27 cellular contexts compared by ENCODE assay signal in genomic region chr4:77805802-77806201, GRCh38. TPM values are rescaled to one million over a fixed set of nuclear protein-coding genes. Genes with fewer than 3 reads are reported as not detected.
DNase-seq lines count a peak whose midpoint lies in the region; ATAC-seq and TF ChIP-seq lines count a peak whose summit lies in the region.
"Had no signal": no experiment of that assay in that cellular context is flagged by ENCODE, and none has a peak within 500 bp of the region (broad histone marks: within the 10 kb centered on the region; RNA-seq: fewer than 3 reads in every experiment).

No MANE protein-coding gene starts in this region.

- no peaks in the 10 kb centered on the region for H3K9me3 Mint-ChIP-seq in activated naive CD4-positive, alpha-beta T cell treated with anti-CD3 and anti-CD28 coated beads, Interleukin-2, amount 50 U/mL, for 24 hours
- H3K9me3 Mint-ChIP-seq in activated naive CD4-positive, alpha-beta T cell treated with anti-CD3 and anti-CD28 coated beads, Interleukin-2, amount 50 U/mL, for 72 hours = no peaks in the 10 kb centered on the region
- H3K9me3 Mint-ChIP-seq in T-cell = no peaks in the 10 kb centered on the region
- H3K9me3 Mint-ChIP-seq: activated T-helper 2 cell treated with anti-CD3 and anti-CD28 coated beads, Interferon-gamma antibody, Interleukin-2, Interleukin-4, amounts not matched to agents 10 μg/mL and 5 μg/mL and 100 μg/mL, durations not matched to agents 14 hours and 24 hours and 36 hours; CD14-positive monocyte; stimulated activated memory B cell treated with anti-CD40 and anti-IgM and Interleukin-4, amounts not matched to agents 10 μg/mL and 1 μg/mL and 100 μg/mL, for 72 hours had no signal

- no peaks in the 10 kb centered on the region for H3K27me3 Mint-ChIP-seq in activated naive CD4-positive, alpha-beta T cell treated with anti-CD3 and anti-CD28 coated beads, Interleukin-2, amount 50 U/mL, for 24 hours
- no peaks in the 10 kb centered on the region for H3K27me3 Mint-ChIP-seq in T-cell
- H3K27me3 Mint-ChIP-seq: stimulated activated memory B cell treated with anti-CD40 and anti-IgM and Interleukin-4, amounts not matched to agents 10 μg/mL and 1 μg/mL and 100 μg/mL, for 72 hours had no signal

- H3K4me1 ChIP-seq in right atrium auricular region (peaks cover 0 to 21% of the 10 kb centered on the region in 2 donors), ovary (ENCODE audit: insufficient read depth) (peaks cover 4% of the 10 kb centered on the region)
- H3K4me1 ChIP-seq: foreskin keratinocyte had no signal

- H3K27me3 ChIP-seq in right atrium auricular region (no peaks in the 10 kb centered on the region), ovary (no peaks in the 10 kb centered on the region)
- H3K27me3 ChIP-seq: breast epithelium, colonic mucosa, foreskin keratinocyte, left lung, MG63, spleen had no signal

- POLR2A ChIA-PET in T-cell (lab: Charles Lee) = interaction anchor here (0.7 to 4.5 kb wide), 3 partner anchors 12 to 103 kb away, joined by 3 to 38 read pairs (median 3); partner anchors contain the start of gene CNOT6L (in 1 of the 2)

- WGBS in ovary, 3 donors = 92 to 95% (median 93%) methylated on average over 7 of the region's 7 CpGs

- H3K9me3 ChIP-seq in right atrium auricular region (no peaks in the 10 kb centered on the region), ovary (no peaks in the 10 kb centered on the region)
- H3K9me3 ChIP-seq: breast epithelium, colonic mucosa, left lung, MG63, spleen had no signal

- H3K4me3 Mint-ChIP-seq in activated naive CD4-positive, alpha-beta T cell treated with anti-CD3 and anti-CD28 coated beads, Interleukin-2, amount 50 U/mL, for 24 hours = peak overlapping the region; percentile 15
- H3K4me3 Mint-ChIP-seq in T-cell = peak overlapping the region in 2 of 3 donors; percentile 18 to 28
- H3K4me3 Mint-ChIP-seq: CD14-positive monocyte; stimulated activated memory B cell treated with anti-CD40 and anti-IgM and Interleukin-4, amounts not matched to agents 10 μg/mL and 1 μg/mL and 100 μg/mL, for 72 hours had no signal

- H3K36me3 Mint-ChIP-seq in activated naive CD4-positive, alpha-beta T cell treated with anti-CD3 and anti-CD28 coated beads, Interleukin-2, amount 50 U/mL, for 24 hours = peaks cover 13% of the 10 kb centered on the region
- H3K36me3 Mint-ChIP-seq in activated naive CD4-positive, alpha-beta T cell treated with anti-CD3 and anti-CD28 coated beads, Interleukin-2, amount 50 U/mL, for 72 hours = peaks cover 0 to 11% of the 10 kb centered on the region in 2 donors
- peaks cover 16% of the 10 kb centered on the region for H3K36me3 Mint-ChIP-seq in T-cell

- TF ChIP-seq CTCF in right atrium auricular region (IDR thresholded peaks at IDR 0.05) (no peak), ovary (IDR thresholded peaks at IDR 0.05) (no peak)

- DNase-seq in activated naive CD4-positive, alpha-beta T cell treated with anti-CD3 and anti-CD28 coated beads, Interleukin-2, amount 50 U/mL, for 72 hours (ENCODE audit: low spot score in 2 of 2) = no peak
- DNase-seq in T-cell = no peak
- DNase-seq in kidney tubule cell (ENCODE audit: low spot score) = peak; percentile 43
- DNase-seq in right atrium auricular region (ENCODE audit: low spot score) = no peak
- no peak for DNase-seq in ovary
- DNase-seq: amniotic stem cell; colonic mucosa; DMS 273 treated with DMSO at 0.1 percent for 48 hours; effector memory CD4-positive, alpha-beta T cell; foreskin keratinocyte; left lung; MG63; NCI-H1436 treated with DMSO at 0.1 percent for 48 hours; NCI-H446 treated with DMSO at 0.1 percent for 48 hours; OCI-M1; right cardiac atrium; spleen; stimulated activated CD4-positive, alpha-beta T cell treated with anti-CD3 and anti-CD28 coated beads, Interleukin-2, amount 100 ng/mL, for 48 hours; T1000 had no signal

- H3K36me3 ChIP-seq in right atrium auricular region = no peaks in the 10 kb centered on the region
- no peaks in the 10 kb centered on the region for H3K36me3 ChIP-seq in ovary
- H3K36me3 ChIP-seq: breast epithelium, colonic mucosa, left lung, MG63 had no signal

- H3K27ac Mint-ChIP-seq in activated naive CD4-positive, alpha-beta T cell treated with anti-CD3 and anti-CD28 coated beads, Interleukin-2, amount 50 U/mL, for 24 hours = peak overlapping the region; percentile 90
- H3K27ac Mint-ChIP-seq in activated naive CD4-positive, alpha-beta T cell treated with anti-CD3 and anti-CD28 coated beads, Interleukin-2, amount 50 U/mL, for 72 hours = no peak overlapping the region
- peak overlapping the region; percentile 78 to 83 for H3K27ac Mint-ChIP-seq in T-cell
- H3K27ac Mint-ChIP-seq: activated T-helper 2 cell treated with anti-CD3 and anti-CD28 coated beads, Interferon-gamma antibody, Interleukin-2, Interleukin-4, amounts not matched to agents 10 μg/mL and 5 μg/mL and 100 μg/mL, durations not matched to agents 14 hours and 24 hours and 36 hours; stimulated activated memory B cell treated with anti-CD40 and anti-IgM and Interleukin-4, amounts not matched to agents 10 μg/mL and 1 μg/mL and 100 μg/mL, for 72 hours had no signal

- CTCF ChIA-PET in T-cell (lab: Charles Lee) = no interaction called here

- H3K4me1 Mint-ChIP-seq in activated naive CD4-positive, alpha-beta T cell treated with anti-CD3 and anti-CD28 coated beads, Interleukin-2, amount 50 U/mL, for 24 hours = peaks cover 87% of the 10 kb centered on the region
- H3K4me1 Mint-ChIP-seq in T-cell = peaks cover 84 to 91% (median 90%) of the 10 kb centered on the region in 3 donors

- intact Hi-C loops in ovary (cut with DNase I) = no loop called here

- no peak for TF ChIP-seq EP300 in ovary (IDR thresholded peaks at IDR 0.05)

- ATAC-seq in activated naive CD4-positive, alpha-beta T cell treated with anti-CD3 and anti-CD28 coated beads, Interleukin-2, amount 50 U/mL, for 72 hours = no peak
- ATAC-seq in T-cell (replicated peaks in 1 of 4) = no peak
- ATAC-seq in GM19395 (IDR thresholded peaks at IDR 0.05; ENCODE audit: unreplicated experiment) = no peak
- ATAC-seq: foreskin keratinocyte; K562; left lung; right cardiac atrium; SK-N-SH treated with all-trans-retinoic acid at 6 μM for 48 hours; stimulated activated memory B cell treated with anti-CD40 and anti-IgM and Interleukin-4, amounts not matched to agents 10 μg/mL and 1 μg/mL and 100 μg/mL, for 72 hours had no signal

- H3K27ac ChIP-seq in right atrium auricular region (no peak overlapping the region), ovary (no peak overlapping the region)
- H3K27ac ChIP-seq: breast epithelium, colonic mucosa, foreskin keratinocyte, left lung, spleen had no signal

- TF ChIP-seq POLR2A in ovary (IDR thresholded peaks at IDR 0.05) = no peak

- H3K4me3 ChIP-seq in right atrium auricular region (no peak overlapping the region), ovary (no peak overlapping the region)
- H3K4me3 ChIP-seq: breast epithelium, colonic mucosa, K562, left lung, MG63, spleen had no signal

RNA-seq across cellular contexts. Expression of gene CNOT6L, which starts 13.4 kb away (rescaled TPM):
- 100 to 1,000 TPM; 105 to 114 TPM for total RNA-seq in activated naive CD4-positive, alpha-beta T cell treated with anti-CD3 and anti-CD28 coated beads, Interleukin-2, amount 50 U/mL, for 72 hours
- total RNA-seq in T-cell (100 to 1,000 TPM; 159 to 207 (median 170) TPM), right atrium auricular region (10 to 100 TPM; 11.4 to 14.3 TPM), ovary (10 to 100 TPM; 16.1 to 58.6 (median 48.6) TPM)
- 10 to 100 TPM in 1 of 2 donors, 1 to 10 TPM in 1; 7.7 to 20.0 TPM for polyA plus RNA-seq in ovary

RNA-seq across cellular contexts. Expression of gene MRPL1, which starts 56.8 kb away (rescaled TPM):
- 10 to 100 TPM; 21.0 to 47.2 TPM for total RNA-seq in activated naive CD4-positive, alpha-beta T cell treated with anti-CD3 and anti-CD28 coated beads, Interleukin-2, amount 50 U/mL, for 72 hours
- total RNA-seq in T-cell (10 to 100 TPM; 16.9 to 27.2 (median 21.0) TPM), right atrium auricular region (10 to 100 TPM; 17.4 to 32.0 TPM), ovary (10 to 100 TPM; 22.1 to 31.4 (median 25.4) TPM)
- 10 to 100 TPM; 14.5 to 21.3 TPM for polyA plus RNA-seq in ovary

Comparison
In these comparisons a context has a peak if more than half of its experiments do, and no peak if none do; other contexts are left out.
1. H3K27ac Mint-ChIP-seq: peak in activated naive CD4-positive, alpha-beta T cell treated with anti-CD3 and anti-CD28 coated beads, Interleukin-2, amount 50 U/mL, for 24 hours (single experiment) and T-cell (2 of 2); none in activated naive CD4-positive, alpha-beta T cell treated with anti-CD3 and anti-CD28 coated beads, Interleukin-2, amount 50 U/mL, for 72 hours (0 of 2).